ENCODE assay signal across 1 cellular context in the genomic region with DNA sequence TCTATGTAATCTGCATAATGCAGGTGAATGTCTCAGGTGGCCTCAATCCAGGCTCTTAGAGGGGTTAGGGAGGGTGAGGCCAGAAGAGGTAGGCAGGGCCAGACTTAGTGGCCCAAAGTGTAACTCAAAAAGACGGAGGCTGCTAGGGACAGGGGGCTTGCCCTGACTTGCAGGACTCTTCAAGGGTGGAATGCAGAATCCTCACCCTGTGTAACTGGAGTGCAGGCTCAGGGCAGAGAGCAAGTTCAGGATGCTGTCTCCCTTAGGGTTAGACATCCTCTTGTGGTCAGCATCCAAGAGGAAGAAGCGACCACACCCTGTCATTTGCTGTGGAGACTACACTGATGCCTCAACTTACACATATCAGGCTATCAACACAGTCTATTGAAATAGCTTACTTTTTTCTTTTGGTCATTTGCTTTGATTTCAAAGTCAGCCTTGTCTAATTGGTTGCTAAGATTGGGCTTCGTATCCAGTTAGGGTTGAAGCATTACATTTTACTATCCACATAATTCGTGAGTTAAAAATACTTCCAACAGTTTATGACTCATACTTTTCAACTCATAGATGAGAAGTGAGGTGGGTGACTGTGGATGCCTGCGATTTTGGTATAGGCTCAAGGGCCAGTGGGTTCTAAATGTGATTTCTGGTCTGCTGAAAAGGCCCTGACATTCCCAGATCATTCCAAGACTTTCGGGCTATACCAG.
TF ChIP-seq lines count a peak whose summit lies in the region.

No MANE protein-coding gene starts in this region.

TF ChIP-seq in SK-N-SH treated with all-trans-retinoic acid at 6 μM for 48 hours, 23 proteins besides CTCF, POLR2A, EP300 and RAD21:
- TF ChIP-seq ARNTL (CRISPR knock-in tag; IDR thresholded peaks at IDR 0.05; ENCODE audit: borderline replicate concordance, low read depth) (no peak), TCF4 (CRISPR knock-in tag; IDR thresholded peaks at IDR 0.05; ENCODE audit: borderline replicate concordance) (no peak)
- TF ChIP-seq, protein P1, sequence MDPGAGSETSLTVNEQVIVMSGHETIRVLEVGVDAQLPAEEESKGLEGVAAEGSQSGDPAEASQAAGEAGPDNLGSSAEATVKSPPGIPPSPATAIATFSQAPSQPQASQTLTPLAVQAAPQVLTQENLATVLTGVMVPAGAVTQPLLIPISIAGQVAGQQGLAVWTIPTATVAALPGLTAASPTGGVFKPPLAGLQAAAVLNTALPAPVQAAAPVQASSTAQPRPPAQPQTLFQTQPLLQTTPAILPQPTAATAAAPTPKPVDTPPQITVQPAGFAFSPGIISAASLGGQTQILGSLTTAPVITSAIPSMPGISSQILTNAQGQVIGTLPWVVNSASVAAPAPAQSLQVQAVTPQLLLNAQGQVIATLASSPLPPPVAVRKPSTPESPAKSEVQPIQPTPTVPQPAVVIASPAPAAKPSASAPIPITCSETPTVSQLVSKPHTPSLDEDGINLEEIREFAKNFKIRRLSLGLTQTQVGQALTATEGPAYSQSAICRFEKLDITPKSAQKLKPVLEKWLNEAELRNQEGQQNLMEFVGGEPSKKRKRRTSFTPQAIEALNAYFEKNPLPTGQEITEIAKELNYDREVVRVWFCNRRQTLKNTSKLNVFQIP (CRISPR knock-in tag; IDR thresholded peaks at IDR 0.05; ENCODE audit: borderline replicate concordance, low read depth), result no peak
